1 cellular context compared by ENCODE assay signal in genomic region chr11:120068114-120068573, GRCh38.
TF ChIP-seq lines count a peak whose summit lies in the region.

No MANE protein-coding gene starts in this region.

TF ChIP-seq in IMR-90, 13 proteins besides CTCF, POLR2A, EP300 and RAD21 (continued from another document):
- no peak for TF ChIP-seq BHLHE40 (IDR thresholded peaks at IDR 0.05; ENCODE audit: low read depth, low read length)
- no peak for TF ChIP-seq RCOR1 (IDR thresholded peaks at IDR 0.05; ENCODE audit: insufficient replicate concordance, low read length)
- no peak for TF ChIP-seq MXI1 (IDR thresholded peaks at IDR 0.05; ENCODE audit: borderline replicate concordance, low read depth, low read length)
- TF ChIP-seq, protein P1, sequence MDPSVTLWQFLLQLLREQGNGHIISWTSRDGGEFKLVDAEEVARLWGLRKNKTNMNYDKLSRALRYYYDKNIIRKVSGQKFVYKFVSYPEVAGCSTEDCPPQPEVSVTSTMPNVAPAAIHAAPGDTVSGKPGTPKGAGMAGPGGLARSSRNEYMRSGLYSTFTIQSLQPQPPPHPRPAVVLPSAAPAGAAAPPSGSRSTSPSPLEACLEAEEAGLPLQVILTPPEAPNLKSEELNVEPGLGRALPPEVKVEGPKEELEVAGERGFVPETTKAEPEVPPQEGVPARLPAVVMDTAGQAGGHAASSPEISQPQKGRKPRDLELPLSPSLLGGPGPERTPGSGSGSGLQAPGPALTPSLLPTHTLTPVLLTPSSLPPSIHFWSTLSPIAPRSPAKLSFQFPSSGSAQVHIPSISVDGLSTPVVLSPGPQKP (IDR thresholded peaks at IDR 0.05; ENCODE audit: borderline replicate concordance, low read depth, low read length), result no peak
- TF ChIP-seq FOS (IDR thresholded peaks at IDR 0.05; ENCODE audit: low read depth, low read length), result no peak
